ENCODE assay signal across 8 cellular contexts in genomic region chr22:36065775-36066544, GRCh38. TPM values are rescaled to one million over a fixed set of nuclear protein-coding genes. Genes with fewer than 3 reads are reported as not detected.
DNase-seq lines count a peak whose midpoint lies in the region; ATAC-seq and TF ChIP-seq lines count a peak whose summit lies in the region.

No MANE protein-coding gene starts in this region.

- H3K9me3 Mint-ChIP-seq in central memory CD8-positive, alpha-beta T cell: no peaks in the 10 kb centered on the region

- H2AFZ ChIP-seq in smooth muscle cell (ENCODE audit: low read depth): peak overlapping the region; percentile 82

- H3K36me3 Mint-ChIP-seq in central memory CD8-positive, alpha-beta T cell (ENCODE audit: insufficient read depth): no peaks in the 10 kb centered on the region

- H3K27me3 Mint-ChIP-seq in central memory CD8-positive, alpha-beta T cell: peaks cover 8% of the 10 kb centered on the region

- H3K27me3 ChIP-seq in smooth muscle cell (ENCODE audit: low read depth): no peaks in the 10 kb centered on the region

- no peaks in the 10 kb centered on the region for H3K36me3 ChIP-seq in smooth muscle cell (ENCODE audit: low read depth)

- peak overlapping the region; percentile 73 for H3K9ac ChIP-seq in smooth muscle cell (ENCODE audit: low read depth)

- peaks cover 17% of the 10 kb centered on the region for H3F3A ChIP-seq in smooth muscle cell (ENCODE audit: low read depth)

- H3K4me1 Mint-ChIP-seq in central memory CD8-positive, alpha-beta T cell: peaks cover 11% of the 10 kb centered on the region

- DNase-seq in ACHN (peak; percentile 95), H4 (ENCODE audit: low spot score) (peak; percentile 92), NCI-H345 treated with DMSO at 0.1 percent for 48 hours (lab: John Stamatoyannopoulos, UW; ENCODE audit: unreplicated experiment) (peak; percentile 71), inferior parietal cortex (ENCODE audit: extremely low spot score) (peak; percentile 81), smooth muscle cell (lab: John Stamatoyannopoulos, UW; ENCODE audit: unreplicated experiment) (peak; percentile 77)
- peak; percentile 37 to 55 for DNase-seq in central memory CD8-positive, alpha-beta T cell (ENCODE audit: low spot score in 2 of 2)

- no peaks in the 10 kb centered on the region for H3K79me2 ChIP-seq in smooth muscle cell (ENCODE audit: low read depth)

- H3K4me3 Mint-ChIP-seq in central memory CD8-positive, alpha-beta T cell: peak overlapping the region; percentile 82

- no peaks in the 10 kb centered on the region for H4K20me1 ChIP-seq in smooth muscle cell (ENCODE audit: low read depth)

- H3K27ac Mint-ChIP-seq in central memory CD8-positive, alpha-beta T cell (ENCODE audit: low read depth): no peak overlapping the region

- 7% methylated on average over 54 of the region's 54 CpGs for WGBS in smooth muscle cell (ENCODE audit: low lambda C conversion rate)

- H3K9me3 ChIP-seq in smooth muscle cell (replicated peaks; ENCODE audit: low read depth): no peaks in the 10 kb centered on the region

- peak overlapping the region; percentile 50 for H3K4me3 ChIP-seq in smooth muscle cell

- in situ Hi-C loops in ACHN (cut with HindIII; ENCODE audit: low pct_ligation_motif_present, low pct_unique_long_range_greater_than_20kb, low sequenced_read_pairs): no loop called here

- peaks cover 7% of the 10 kb centered on the region for H3K4me1 ChIP-seq in smooth muscle cell (ENCODE audit: low read depth)

- peak; percentile 100 for TF ChIP-seq CTCF in smooth muscle cell (IDR thresholded peaks at IDR 0.05; ENCODE audit: borderline replicate concordance, insufficient read depth, poor library complexity, severe bottlenecking)

- H3K27ac ChIP-seq in smooth muscle cell (ENCODE audit: low read depth): peak overlapping the region; percentile 77

- peak; percentile 57 to 72 for ATAC-seq in activated CD4-positive, CD25-positive, alpha-beta regulatory T cell treated with anti-CD3 and anti-CD28 coated beads, Interleukin-2, amount 50 U/mL, for 24 hours
- peak; percentile 49 for ATAC-seq in central memory CD8-positive, alpha-beta T cell (replicated peaks; ENCODE audit: extremely low read depth, poor library complexity, severe bottlenecking)
- no peak for ATAC-seq in GM19452 (IDR thresholded peaks at IDR 0.05; ENCODE audit: unreplicated experiment)

- peak overlapping the region; percentile 81 for H3K4me2 ChIP-seq in smooth muscle cell

RNA-seq across cellular contexts. Expression of gene RBFOX2, which starts 37.3 kb away (rescaled TPM):
- total RNA-seq in H4 (2014; rRNA removed; shearing (Covaris generic)): 35.6 and 55.3 TPM in 2 replicates
- total RNA-seq in smooth muscle cell: 144 and 168 TPM in 2 replicates
- polyA plus RNA-seq in smooth muscle cell: 128 and 151 TPM in 2 replicates
